In the genomic region with DNA sequence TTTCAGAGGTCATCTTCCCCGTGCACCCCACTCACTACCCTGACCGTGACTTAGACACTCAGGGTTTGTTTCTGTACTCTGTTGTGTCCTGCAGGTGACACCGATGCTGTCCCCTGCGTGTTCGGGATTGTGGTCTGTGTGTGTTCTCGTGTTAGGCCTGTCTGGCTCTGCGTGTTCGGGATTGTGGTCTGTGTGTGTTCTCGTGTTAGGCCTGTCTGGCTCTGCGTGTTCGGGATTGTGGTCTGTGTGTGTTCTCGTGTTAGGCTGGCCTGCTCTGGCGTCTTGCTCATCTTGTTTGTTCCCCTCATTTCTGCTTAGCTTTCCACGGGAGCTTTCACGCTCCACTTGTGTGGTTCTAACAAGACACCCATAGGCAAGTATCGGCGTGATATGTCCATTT, we compare ENCODE assay signal across 10 cellular contexts. TPM values are rescaled to one million over a fixed set of nuclear protein-coding genes. Genes with fewer than 3 reads are reported as not detected.
"Had no signal": no experiment of that assay in that cellular context is flagged by ENCODE, and none has a peak within 500 bp of the region (broad histone marks: within the 10 kb centered on the region; RNA-seq: fewer than 3 reads in every experiment).

No MANE protein-coding gene starts in this region.

RNA-seq across cellular contexts. Expression of gene HGFAC, which starts 30.6 kb away (rescaled TPM):
- total RNA-seq: epithelial cell of proximal tubule, foreskin keratinocyte, transverse colon, ureter, vagina had no signal
- polyA plus RNA-seq: fibroblast of lung; foreskin keratinocyte; naive thymus-derived CD4-positive, alpha-beta T cell had no signal

RNA-seq across cellular contexts. Expression of gene DOK7, which starts 51.9 kb away (rescaled TPM):
- total RNA-seq: endothelial cell of umbilical vein; lung microvascular endothelial cell; naive thymus-derived CD4-positive, alpha-beta T cell; osteocyte had no signal
- polyA plus RNA-seq: endothelial cell of umbilical vein; fibroblast of lung; naive thymus-derived CD4-positive, alpha-beta T cell had no signal
